ENCODE assay signal across 1 cellular context in genomic region chr2:105258835-105259350, GRCh38.
TF ChIP-seq lines count a peak whose summit lies in the region.

No MANE protein-coding gene starts in this region.

TF ChIP-seq in IMR-90, 13 proteins besides CTCF, POLR2A, EP300 and RAD21 (continued from another document):
- TF ChIP-seq USF2 (IDR thresholded peaks at IDR 0.05; ENCODE audit: low read depth, low read length) (no peak), RCOR1 (IDR thresholded peaks at IDR 0.05; ENCODE audit: insufficient replicate concordance, low read length) (no peak), CHD1 (IDR thresholded peaks at IDR 0.05; ENCODE audit: low read depth, low read length) (no peak), RFX5 (IDR thresholded peaks at IDR 0.05; ENCODE audit: low read depth, low read length) (no peak), CEBPB (IDR thresholded peaks at IDR 0.05; ENCODE audit: low read depth, low read length) (no peak), MXI1 (IDR thresholded peaks at IDR 0.05; ENCODE audit: borderline replicate concordance, low read depth, low read length) (no peak), ELK1 (IDR thresholded peaks at IDR 0.05; ENCODE audit: borderline replicate concordance, low read depth, low read length) (no peak), NFE2L2 (IDR thresholded peaks at IDR 0.05; ENCODE audit: low read depth, low read length) (no peak), FOS (IDR thresholded peaks at IDR 0.05; ENCODE audit: low read depth, low read length) (no peak), MAZ (IDR thresholded peaks at IDR 0.05; ENCODE audit: borderline replicate concordance, low read depth, low read length) (no peak), BHLHE40 (IDR thresholded peaks at IDR 0.05; ENCODE audit: low read depth, low read length) (no peak)
TF ChIP-seq in IMR-90: peak in this region for 0.
